23 cellular contexts compared by ENCODE assay signal in the genomic region with DNA sequence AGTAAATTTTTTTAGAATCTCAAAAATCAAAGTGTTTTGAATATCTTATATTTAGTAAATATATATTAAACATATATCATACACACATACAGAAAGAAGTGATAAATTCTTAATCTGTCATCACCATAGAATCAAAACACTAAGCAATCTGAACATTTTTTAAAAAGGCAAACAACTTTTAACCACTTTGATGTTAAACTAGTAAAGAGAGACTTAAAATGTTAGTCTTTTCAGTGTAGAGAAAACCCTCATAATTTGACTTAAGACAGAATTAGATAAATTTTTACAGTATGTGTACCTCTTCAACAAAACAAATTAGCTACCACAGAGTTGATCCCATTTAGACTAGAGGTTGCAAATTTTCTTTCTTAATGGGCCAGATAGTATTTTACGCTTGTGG. TPM values are rescaled to one million over a fixed set of nuclear protein-coding genes. Genes with fewer than 3 reads are reported as not detected.
A peak's percentile ranks its signal among the peaks of the same experiment; 100 is the strongest.
DNase-seq lines count a peak whose midpoint lies in the region; ATAC-seq, FAIRE-seq and TF ChIP-seq lines count a peak whose summit lies in the region.
"Had no signal": no experiment of that assay in that cellular context is flagged by ENCODE, and none has a peak within 500 bp of the region (broad histone marks: within the 10 kb centered on the region; RNA-seq: fewer than 3 reads in every experiment).

No MANE protein-coding gene starts in this region.

- CTCF ChIA-PET in HEK293 (lab: Yijun Ruan, JAX), result interaction anchor here (0.6 kb wide), 1 partner anchor 37 kb away, joined by 3 read pairs; no protein-coding TSS in a partner anchor

- H3K27me3 ChIP-seq in small intestine (ENCODE audit: control insufficient read depth in 2 of 2, insufficient read depth in 2 of 2, low read length in 2 of 2), result no peaks in the 10 kb centered on the region
- H3K27me3 ChIP-seq: BE2C; BLaER1 treated with 17β-estradiol and CSF1 and Interleukin-3, amounts not matched to agents 10 nM and 100 nM had no signal

- H3K27ac ChIP-seq in HEK293 (ENCODE audit: extremely low read depth, low read depth, low read length) (no peak overlapping the region), small intestine (ENCODE audit: low read depth in 1 of 2, low read length in 1 of 2) (no peak overlapping the region)
- H3K27ac ChIP-seq: BLaER1 treated with 17β-estradiol and CSF1 and Interleukin-3, amounts not matched to agents 10 nM and 100 nM had no signal

- ATAC-seq in HG02973 (IDR thresholded peaks at IDR 0.05; ENCODE audit: unreplicated experiment) (no peak), HG03378 (IDR thresholded peaks at IDR 0.05; ENCODE audit: unreplicated experiment) (no peak)

- H3K4me3 ChIP-seq in HEK293 (ENCODE audit: low read depth, low read length), result no peak overlapping the region
- H3K4me3 ChIP-seq in small intestine (ENCODE audit: low read depth in 1 of 2, low read length in 2 of 2), result no peak overlapping the region
- H3K4me3 ChIP-seq: BLaER1 treated with 17β-estradiol and CSF1 and Interleukin-3, amounts not matched to agents 10 nM and 100 nM; HAP-1 had no signal

- no peaks in the 10 kb centered on the region for H3K9me3 ChIP-seq in HEK293 (ENCODE audit: control insufficient read depth, insufficient read depth, low read depth, low read length)
- no peaks in the 10 kb centered on the region for H3K9me3 ChIP-seq in small intestine (ENCODE audit: control insufficient read depth, low read depth)
- H3K9me3 ChIP-seq: BE2C; BLaER1 treated with 17β-estradiol and CSF1 and Interleukin-3, amounts not matched to agents 10 nM and 100 nM; HAP-1 had no signal

- WGBS in small intestine, 3 donors, result 97 to 100% (median 98%) methylated on average over 1 of the region's 1 CpG

- POLR2A ChIA-PET in HEK293 (lab: Yijun Ruan, JAX), result no interaction called here

- H3K36me3 ChIP-seq in HEK293 (ENCODE audit: control insufficient read depth in 2 of 2, insufficient read depth in 1 of 2, low read length in 2 of 2), result peaks cover 17 to 42% of the 10 kb centered on the region in 2 experiments
- peaks cover 4 to 16% of the 10 kb centered on the region in 2 donors for H3K36me3 ChIP-seq in small intestine (ENCODE audit: control insufficient read depth in 2 of 2, insufficient read depth in 2 of 2, low read length in 2 of 2)

- peaks cover 8% of the 10 kb centered on the region; the same call in 1 of the 2 replicates for H3K4me1 ChIP-seq in HEK293 (ENCODE audit: control insufficient read depth, insufficient read depth, low read length)
- no peaks in the 10 kb centered on the region for H3K4me1 ChIP-seq in small intestine (ENCODE audit: control insufficient read depth in 2 of 2, insufficient read depth in 1 of 2, low read depth in 1 of 2, low read length in 1 of 2)
- H3K4me1 ChIP-seq: BE2C, HAP-1 had no signal

- FAIRE-seq in endometrium (lab: Jason Lieb, UNC), result peak; percentile 35
- FAIRE-seq in small intestine (lab: Jason Lieb, UNC), result peak; percentile 10
- FAIRE-seq: D721Med, GM12891, GM18507, H54 had no signal

- TF ChIP-seq CTCF in HEK293 (tag by site-specific recombination; IDR thresholded peaks at IDR 0.05), result no peak

- DNase-seq in small intestine (no peak), dermis blood vessel endothelial cell (no peak)
- DNase-seq: ACHN; AML-193; BE2C; CD4-positive, alpha-beta T cell; CD8-positive, alpha-beta memory T cell; DMS 273 treated with DMSO at 0.1 percent for 48 hours; DMS79; EL; GF-D8; GOT3 had no signal

TF ChIP-seq in HEK293, 187 proteins besides CTCF, POLR2A, EP300 and RAD21:
- TF ChIP-seq ZNF596 (tag by site-specific recombination; IDR thresholded peaks at IDR 0.05) (0 out of 2 replicates have a peak, but pooled peaks have one; percentile 3), ZSCAN30 (tag by site-specific recombination; IDR thresholded peaks at IDR 0.05) (no peak), FEZF1 (tag by site-specific recombination; IDR thresholded peaks at IDR 0.05) (peak; percentile 95), ZNF16 (tag by site-specific recombination; IDR thresholded peaks at IDR 0.05; ENCODE audit: low read depth) (no peak), OSR2 (tag by site-specific recombination; IDR thresholded peaks at IDR 0.05) (no peak)
- TF ChIP-seq, protein P1, sequence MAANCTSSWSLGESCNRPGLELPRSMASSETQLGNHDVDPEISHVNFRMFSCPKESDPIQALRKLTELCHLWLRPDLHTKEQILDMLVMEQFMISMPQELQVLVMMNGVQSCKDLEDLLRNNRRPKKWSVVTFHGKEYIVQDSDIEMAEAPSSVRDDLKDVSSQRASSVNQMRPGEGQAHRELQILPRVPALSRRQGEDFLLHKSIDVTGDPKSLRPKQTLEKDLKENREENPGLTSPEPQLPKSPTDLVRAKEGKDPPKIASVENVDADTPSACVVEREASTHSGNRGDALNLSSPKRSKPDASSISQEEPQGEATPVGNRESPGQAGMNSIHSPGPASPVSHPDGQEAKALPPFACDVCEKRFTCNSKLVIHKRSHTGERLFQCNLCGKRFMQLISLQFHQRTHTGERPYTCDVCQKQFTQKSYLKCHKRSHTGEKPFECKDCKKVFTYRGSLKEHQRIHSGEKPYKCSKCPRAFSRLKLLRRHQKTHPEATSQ (tag by site-specific recombination; IDR thresholded peaks at IDR 0.05), result no peak
- TF ChIP-seq, protein P2, sequence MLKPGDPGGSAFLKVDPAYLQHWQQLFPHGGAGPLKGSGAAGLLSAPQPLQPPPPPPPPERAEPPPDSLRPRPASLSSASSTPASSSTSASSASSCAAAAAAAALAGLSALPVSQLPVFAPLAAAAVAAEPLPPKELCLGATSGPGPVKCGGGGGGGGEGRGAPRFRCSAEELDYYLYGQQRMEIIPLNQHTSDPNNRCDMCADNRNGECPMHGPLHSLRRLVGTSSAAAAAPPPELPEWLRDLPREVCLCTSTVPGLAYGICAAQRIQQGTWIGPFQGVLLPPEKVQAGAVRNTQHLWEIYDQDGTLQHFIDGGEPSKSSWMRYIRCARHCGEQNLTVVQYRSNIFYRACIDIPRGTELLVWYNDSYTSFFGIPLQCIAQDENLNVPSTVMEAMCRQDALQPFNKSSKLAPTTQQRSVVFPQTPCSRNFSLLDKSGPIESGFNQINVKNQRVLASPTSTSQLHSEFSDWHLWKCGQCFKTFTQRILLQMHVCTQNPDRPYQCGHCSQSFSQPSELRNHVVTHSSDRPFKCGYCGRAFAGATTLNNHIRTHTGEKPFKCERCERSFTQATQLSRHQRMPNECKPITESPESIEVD (tag by site-specific recombination; IDR thresholded peaks at IDR 0.05), result peak; percentile 23; the same call in 1 of the 2 replicates

RNA-seq across cellular contexts. Expression of a gene that starts 13.4 kb away (rescaled TPM):
- polyA plus RNA-seq in small intestine, result 10 to 100 TPM; 20.0 to 20.6 (median 20.3) TPM
- 44.6 and 49.0 TPM in 2 replicates for total RNA-seq in dermis blood vessel endothelial cell

RNA-seq across cellular contexts. Expression of a gene that starts 45.5 kb away (rescaled TPM):
- polyA plus RNA-seq in small intestine, result 10 to 100 TPM; 29.2 to 54.2 (median 43.8) TPM
- 26.9 and 46.9 TPM in 2 replicates for total RNA-seq in dermis blood vessel endothelial cell

RNA-seq across cellular contexts. Expression of a gene that starts 46.9 kb away (rescaled TPM):
- 10 to 100 TPM; 20.4 to 74.0 (median 31.1) TPM for polyA plus RNA-seq in small intestine
- total RNA-seq in dermis blood vessel endothelial cell, result 36.4 and 44.6 TPM in 2 replicates

RNA-seq across cellular contexts. Expression of a gene that starts 59.4 kb away (rescaled TPM):
- not detected for polyA plus RNA-seq in small intestine
- not detected in 2 replicates for total RNA-seq in dermis blood vessel endothelial cell
- total RNA-seq: A172; CD4-positive, alpha-beta T cell; CD8-positive, alpha-beta memory T cell had no signal
- polyA plus RNA-seq: CD8-positive, alpha-beta memory T cell had no signal
